In genomic region chr12:46558696-46559095, GRCh38 we compare ENCODE assay signal across 17 cellular contexts.
DNase-seq lines count a peak whose midpoint lies in the region; ATAC-seq and TF ChIP-seq lines count a peak whose summit lies in the region.
"Had no signal": no experiment of that assay in that cellular context is flagged by ENCODE, and none has a peak within 500 bp of the region (broad histone marks: within the 10 kb centered on the region; RNA-seq: fewer than 3 reads in every experiment).

No MANE protein-coding gene starts in this region.

- no peaks in the 10 kb centered on the region for H3K27me3 ChIP-seq in PC-3 (ENCODE audit: low read length)
- H3K27me3 ChIP-seq in muscle layer of colon (ENCODE audit: control insufficient read depth in 1 of 2, insufficient read depth in 2 of 2, low read length in 2 of 2): no peaks in the 10 kb centered on the region
- H3K27me3 ChIP-seq in suprapubic skin: no peaks in the 10 kb centered on the region
- no peaks in the 10 kb centered on the region for H3K27me3 ChIP-seq in SJCRH30

- DNase-seq in PC-3 (no peak), coronary artery (ENCODE audit: low spot score) (no peak), suprapubic skin (ENCODE audit: low spot score in 2 of 2) (no peak), foreskin fibroblast (no peak), SJCRH30 (no peak), NCI-H2196 treated with DMSO at 0.1 percent for 48 hours (lab: John Stamatoyannopoulos, UW; ENCODE audit: unreplicated experiment) (no peak)
- DNase-seq in activated CD4-positive, alpha-beta T cell treated with anti-CD3 and anti-CD28 coated beads for 1 hour: no peak
- DNase-seq: activated CD4-positive, alpha-beta T cell treated with anti-CD3 and anti-CD28 coated beads, Interleukin-2, amount 50 U/mL, for 1 hour; activated effector memory CD4-positive, alpha-beta T cell treated with Interleukin-2 at 50 U/mL for 16 hours; activated naive CD8-positive, alpha-beta T cell treated with anti-CD3 and anti-CD28 coated beads, Interleukin-2, amount 50 U/mL, for 24 hours; CD4-positive, CD25-positive, alpha-beta regulatory T cell; GF-D8; left colon; NCI-H1436 treated with DMSO at 0.1 percent for 48 hours; NCI-H2171 had no signal

- intact Hi-C loops in PC-3 (cut with micrococcal nuclease): loop anchor here (5.0 to 10.0 kb wide), 4 partner anchors 86 to 464 kb away; partner anchors contain the start of gene SLC38A1

- no TSS peak for BruUV-seq in PC-3 (replicated peaks; lab: Mats Ljungman, UMichigan)

- 42% methylated on average over 5 of the region's 5 CpGs for WGBS in suprapubic skin

- no peak overlapping the region; the same call in 1 of the 2 replicates for H3K9ac ChIP-seq in PC-3 (ENCODE audit: low read length)
- H3K9ac ChIP-seq in muscle layer of colon (ENCODE audit: low read length): no peak overlapping the region

- no peaks in the 10 kb centered on the region for H3K9me3 ChIP-seq in PC-3 (ENCODE audit: low read length)
- H3K9me3 ChIP-seq in muscle layer of colon (ENCODE audit: low read length): no peaks in the 10 kb centered on the region
- H3K9me3 ChIP-seq in suprapubic skin: no peaks in the 10 kb centered on the region
- H3K9me3 ChIP-seq in SJCRH30 (replicated peaks): no peaks in the 10 kb centered on the region

- TF ChIP-seq POLR2A in suprapubic skin (IDR thresholded peaks at IDR 0.05): no peak

- no peak for TF ChIP-seq CTCF in PC-3 (conservative IDR thresholded peaks at IDR 0.05; ENCODE audit: low read depth, low read length)
- TF ChIP-seq CTCF in coronary artery (IDR thresholded peaks at IDR 0.05): no peak
- TF ChIP-seq CTCF in suprapubic skin (IDR thresholded peaks at IDR 0.05): no peak
- no peak for TF ChIP-seq CTCF in foreskin fibroblast (IDR thresholded peaks at IDR 0.05; ENCODE audit: low read depth, low read length)

- peaks cover 84% of the 10 kb centered on the region for H3K4me1 ChIP-seq in PC-3 (ENCODE audit: insufficient read depth, low read length)
- H3K4me1 ChIP-seq in muscle layer of colon (ENCODE audit: insufficient read depth, low read length): peaks cover 49% of the 10 kb centered on the region
- H3K4me1 ChIP-seq in suprapubic skin: peaks cover 85% of the 10 kb centered on the region
- peaks cover 29% of the 10 kb centered on the region for H3K4me1 ChIP-seq in SJCRH30

- H2AFZ ChIP-seq in PC-3 (ENCODE audit: low read length): no peak overlapping the region

- H3K36me3 ChIP-seq in PC-3 (ENCODE audit: low read depth, low read length): no peaks in the 10 kb centered on the region
- H3K36me3 ChIP-seq in muscle layer of colon (ENCODE audit: insufficient read depth, low read length): no peaks in the 10 kb centered on the region
- no peaks in the 10 kb centered on the region for H3K36me3 ChIP-seq in suprapubic skin
- no peaks in the 10 kb centered on the region for H3K36me3 ChIP-seq in SJCRH30

- H3K4me2 ChIP-seq in PC-3 (ENCODE audit: low read length): no peak overlapping the region

- peak overlapping the region; percentile 96 for H3K27ac ChIP-seq in PC-3 (ENCODE audit: low read length)
- peak overlapping the region; percentile 50 to 73 for H3K27ac ChIP-seq in coronary artery
- peak overlapping the region; percentile 27 for H3K27ac ChIP-seq in muscle layer of colon (ENCODE audit: low read depth, low read length)
- peak overlapping the region; percentile 82 for H3K27ac ChIP-seq in suprapubic skin
- no peak overlapping the region for H3K27ac ChIP-seq in SJCRH30

- H3K79me2 ChIP-seq in PC-3 (ENCODE audit: low read length): no peaks in the 10 kb centered on the region

- no peak overlapping the region for H3K4me3 ChIP-seq in PC-3 (ENCODE audit: low read length)
- H3K4me3 ChIP-seq in coronary artery: peak overlapping the region; percentile 28
- H3K4me3 ChIP-seq in muscle layer of colon (ENCODE audit: low read depth in 1 of 2, low read length in 2 of 2): no peak overlapping the region
- H3K4me3 ChIP-seq in suprapubic skin: no peak overlapping the region
- H3K4me3 ChIP-seq in foreskin fibroblast (ENCODE audit: low read depth in 1 of 2, low read length in 2 of 2): no peak overlapping the region
- H3K4me3 ChIP-seq in SJCRH30: no peak overlapping the region

- CTCF ChIA-PET in PC-3 (lab: Charles Lee): no interaction called here

- POLR2A ChIA-PET in PC-3 (lab: Charles Lee; ENCODE audit: unreplicated experiment): no interaction called here

- no peaks in the 10 kb centered on the region for H4K20me1 ChIP-seq in PC-3 (ENCODE audit: low read length)

- peaks cover 18% of the 10 kb centered on the region for H3F3A ChIP-seq in PC-3 (ENCODE audit: low read length, unreplicated experiment)

- no peaks in the 10 kb centered on the region for H3K9me2 ChIP-seq in PC-3 (replicated peaks; ENCODE audit: low read length)

- ATAC-seq in PC-3: no peak
- ATAC-seq: activated naive CD8-positive, alpha-beta T cell treated with anti-CD3 and anti-CD28 coated beads, Interleukin-2, amount 50 U/mL, for 24 hours; left colon; natural killer cell treated with Interleukin-12 subunit alpha and Interleukin-12 subunit beta and Interleukin-15 and Interleukin-18, amount 100 ng/mL, for 72 hours had no signal

- TF ChIP-seq EP300 in suprapubic skin (IDR thresholded peaks at IDR 0.05): no peak
